15 cellular contexts compared by ENCODE assay signal in the genomic region with DNA sequence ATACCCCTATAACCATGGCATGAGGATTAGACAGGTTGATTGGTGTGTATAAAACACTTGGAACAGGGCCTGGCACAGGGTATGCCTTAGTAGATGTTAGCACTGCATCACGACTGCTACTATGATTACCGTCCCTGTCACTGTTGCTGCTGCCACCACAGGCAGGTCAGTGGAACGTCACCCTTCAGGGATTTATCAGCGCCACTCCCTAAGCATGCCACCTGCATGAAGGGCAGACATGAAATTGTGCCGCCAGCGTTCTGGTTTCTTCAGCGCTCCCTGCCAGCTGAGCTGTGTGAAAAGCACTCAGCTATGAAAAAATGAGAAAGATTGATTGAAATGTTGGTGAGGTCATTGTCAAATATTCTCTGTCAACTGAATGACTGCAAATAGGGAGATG.
DNase-seq lines count a peak whose midpoint lies in the region; ATAC-seq, FAIRE-seq and TF ChIP-seq lines count a peak whose summit lies in the region.
"Had no signal": no experiment of that assay in that cellular context is flagged by ENCODE, and none has a peak within 500 bp of the region (broad histone marks: within the 10 kb centered on the region; RNA-seq: fewer than 3 reads in every experiment).

No MANE protein-coding gene starts in this region.

- H3K9me3 ChIP-seq in DOHH2 (ENCODE audit: control insufficient read depth, insufficient read depth, low read length), result no peaks in the 10 kb centered on the region
- H3K9me3 ChIP-seq in HepG2 (ENCODE audit: low read length), result no peaks in the 10 kb centered on the region
- H3K9me3 ChIP-seq in PC-9 (ENCODE audit: insufficient read depth, low read depth), result no peaks in the 10 kb centered on the region

- no peak for TF ChIP-seq POLR2A in HepG2 (IDR thresholded peaks at IDR 0.05; ENCODE audit: insufficient read depth in 1 of 2, low read depth in 2 of 2, low read length in 2 of 2)

- TF ChIP-seq RAD21 in HepG2 (CRISPR knock-in tag; IDR thresholded peaks at IDR 0.05), result no peak

- H3K36me3 ChIP-seq in DOHH2 (ENCODE audit: control insufficient read depth, low read length) (no peaks in the 10 kb centered on the region), H7 (replicated peaks; ENCODE audit: control insufficient read depth, insufficient read depth, low read length) (no peaks in the 10 kb centered on the region), HepG2 (replicated peaks in 1 of 2; ENCODE audit: control insufficient read depth in 1 of 2, insufficient read depth in 2 of 2, low read length in 2 of 2) (no peaks in the 10 kb centered on the region), PC-9 (ENCODE audit: low read depth) (no peaks in the 10 kb centered on the region)
- H3K36me3 ChIP-seq: stomach had no signal

- DNase-seq in H7 (peak; percentile 26), NCI-H526 treated with DMSO at 0.1 percent for 48 hours (lab: John Stamatoyannopoulos, UW) (peak; percentile 1), HepG2 (ENCODE audit: low spot score) (peak; percentile 7), PC-9 (no peak), type B pancreatic cell (ENCODE audit: extremely low spot score, unreplicated experiment) (no peak)
- DNase-seq: activated CD4-positive, CD25-positive, alpha-beta regulatory T cell treated with anti-CD3 and anti-CD28 coated beads, Interleukin-2, amount 50 U/mL, for 72 hours; activated effector memory CD4-positive, alpha-beta T cell treated with Interleukin-2 at 50 U/mL for 16 hours; NCI-H1092 treated with DMSO at 0.1 percent for 48 hours; Right ventricle myocardium superior; stomach had no signal

- no peak overlapping the region for H3K4me3 Mint-ChIP-seq in type B pancreatic cell
- H3K4me3 Mint-ChIP-seq: central memory CD8-positive, alpha-beta T cell had no signal

- H3K4me1 Mint-ChIP-seq in type B pancreatic cell (ENCODE audit: unreplicated experiment), result peaks cover 9% of the 10 kb centered on the region
- H3K4me1 Mint-ChIP-seq: central memory CD8-positive, alpha-beta T cell had no signal

- ATAC-seq in HepG2 (peak; percentile 86), GM18519 (IDR thresholded peaks at IDR 0.05; ENCODE audit: low FRiP score, unreplicated experiment) (no peak)

- H3K27ac ChIP-seq in DOHH2 (ENCODE audit: low read depth, low read length) (no peak overlapping the region), HepG2 (ENCODE audit: extremely low read length, insufficient read depth, low read length) (no peak overlapping the region), PC-9 (no peak overlapping the region)
- H3K27ac ChIP-seq: stomach had no signal

- H2AFZ ChIP-seq in HepG2 (ENCODE audit: low read length) (no peak overlapping the region), PC-9 (no peak overlapping the region)

- H3F3A ChIP-seq in DOHH2 (ENCODE audit: control insufficient read depth, insufficient read depth) (no peaks in the 10 kb centered on the region), PC-9 (ENCODE audit: insufficient read depth, low read depth) (no peaks in the 10 kb centered on the region)

- H3K9ac ChIP-seq in HepG2 (ENCODE audit: insufficient read depth, low read depth, low read length), result no peak overlapping the region

- H3K27me3 ChIP-seq in DOHH2 (ENCODE audit: control insufficient read depth, low read length), result no peaks in the 10 kb centered on the region
- no peaks in the 10 kb centered on the region; the same call in 1 of the 2 replicates for H3K27me3 ChIP-seq in H7 (ENCODE audit: control insufficient read depth, insufficient read depth, low read length)
- no peaks in the 10 kb centered on the region for H3K27me3 ChIP-seq in HepG2 (ENCODE audit: control insufficient read depth in 1 of 2, insufficient read depth in 2 of 2, low read length in 2 of 2)
- peaks cover 46% of the 10 kb centered on the region for H3K27me3 ChIP-seq in PC-9 (ENCODE audit: insufficient read depth, low read depth)

- WGBS in HepG2 (ENCODE audit: low lambda C conversion rate), result 14% methylated on average over 7 of the region's 7 CpGs

- H3K9me2 ChIP-seq in DOHH2 (replicated peaks; ENCODE audit: control insufficient read depth, low read length) (no peaks in the 10 kb centered on the region), PC-9 (ENCODE audit: insufficient read depth) (no peaks in the 10 kb centered on the region)

- H3K27ac Mint-ChIP-seq in type B pancreatic cell, result no peak overlapping the region

- in situ Hi-C loops in HepG2 (cut with HindIII; ENCODE audit: extremely low pct_ligation_motif_present, low pct_unique_long_range_greater_than_20kb), result no loop called here

- TF ChIP-seq CTCF in DOHH2 (IDR thresholded peaks at IDR 0.05; ENCODE audit: low read depth, low read length, poor library complexity, severe bottlenecking) (peak; percentile 56), HepG2 (CRISPR knock-in tag; IDR thresholded peaks at IDR 0.05) (no peak), PC-9 (conservative IDR thresholded peaks at IDR 0.05) (no peak), type B pancreatic cell (conservative IDR thresholded peaks at IDR 0.05) (no peak)

- H3K4me3 ChIP-seq in DOHH2 (ENCODE audit: low read length) (no peak overlapping the region), H7 (ENCODE audit: insufficient read depth, low read depth, low read length) (no peak overlapping the region), HepG2 (replicated peaks in 1 of 3; ENCODE audit: insufficient read depth in 1 of 3, low read depth in 2 of 3, low read length in 3 of 3) (no peak overlapping the region), PC-9 (no peak overlapping the region)
- H3K4me3 ChIP-seq: stomach had no signal

- H3K79me2 ChIP-seq in DOHH2 (ENCODE audit: control insufficient read depth, low read length) (no peaks in the 10 kb centered on the region), HepG2 (ENCODE audit: insufficient read depth, low read length) (no peaks in the 10 kb centered on the region), PC-9 (ENCODE audit: low read depth) (no peaks in the 10 kb centered on the region)

- no peaks in the 10 kb centered on the region for H3K36me3 Mint-ChIP-seq in type B pancreatic cell

- H4K20me1 ChIP-seq in DOHH2 (ENCODE audit: control insufficient read depth, insufficient read depth, low read depth, low read length) (no peaks in the 10 kb centered on the region), HepG2 (ENCODE audit: insufficient read depth, low read length) (no peaks in the 10 kb centered on the region), PC-9 (ENCODE audit: insufficient read depth) (no peaks in the 10 kb centered on the region)

- TF ChIP-seq EP300 in HepG2 (IDR thresholded peaks at IDR 0.05; ENCODE audit: low read depth in 2 of 2, low read length in 2 of 2) (no peak), HepG2 (CRISPR knock-in tag; IDR thresholded peaks at IDR 0.05; ENCODE audit: borderline replicate concordance) (no peak)

- no peaks in the 10 kb centered on the region for H3K9me3 Mint-ChIP-seq in type B pancreatic cell
- H3K9me3 Mint-ChIP-seq: central memory CD8-positive, alpha-beta T cell had no signal

- no peak for FAIRE-seq in HepG2 (lab: Jason Lieb, UNC)
- FAIRE-seq: H54, keratinocyte had no signal

- H3K4me2 ChIP-seq in DOHH2 (ENCODE audit: low read length), result no peak overlapping the region
- H3K4me2 ChIP-seq in HepG2 (ENCODE audit: low read depth, low read length), result no peak overlapping the region
- no peak overlapping the region for H3K4me2 ChIP-seq in PC-9

- BruUV-seq in HepG2 (replicated peaks; lab: Mats Ljungman, UMichigan) (no TSS peak), PC-9 (replicated peaks; lab: Mats Ljungman, UMichigan) (no TSS peak)

- intact Hi-C loops in HepG2 (cut with micrococcal nuclease; ENCODE audit: unreplicated experiment) (no loop called here), PC-9 (cut with micrococcal nuclease; ENCODE audit: unreplicated experiment) (no loop called here)

- CTCF ChIA-PET in HepG2 (lab: Yijun Ruan, JAX; ENCODE audit: low intra/inter-chr PET ratio, low total read pairs) (no interaction called here), PC-9 (lab: Charles Lee) (no interaction called here)

- H3K27me3 Mint-ChIP-seq in type B pancreatic cell, result peaks cover 3% of the 10 kb centered on the region

- POLR2A ChIA-PET in HepG2 (lab: Yijun Ruan, JAX) (no interaction called here), PC-9 (lab: Charles Lee; ENCODE audit: unreplicated experiment) (no interaction called here)

- no peaks in the 10 kb centered on the region for H3K4me1 ChIP-seq in DOHH2 (ENCODE audit: control insufficient read depth, low read length)
- H3K4me1 ChIP-seq in HepG2 (ENCODE audit: insufficient read depth, low read length), result no peaks in the 10 kb centered on the region
- H3K4me1 ChIP-seq in PC-9 (replicated peaks; ENCODE audit: insufficient read depth), result no peaks in the 10 kb centered on the region

TF ChIP-seq in HepG2, 621 proteins besides CTCF, POLR2A, EP300 and RAD21:
- no peak for TF ChIP-seq HNRNPH1 (optimal IDR thresholded peaks at IDR 0.05; ENCODE audit: low read depth, low read length)
- TF ChIP-seq SNAPC2 (CRISPR knock-in tag; IDR thresholded peaks at IDR 0.05), result no peak
- TF ChIP-seq, protein P1, sequence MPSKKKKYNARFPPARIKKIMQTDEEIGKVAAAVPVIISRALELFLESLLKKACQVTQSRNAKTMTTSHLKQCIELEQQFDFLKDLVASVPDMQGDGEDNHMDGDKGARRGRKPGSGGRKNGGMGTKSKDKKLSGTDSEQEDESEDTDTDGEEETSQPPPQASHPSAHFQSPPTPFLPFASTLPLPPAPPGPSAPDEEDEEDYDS (CRISPR knock-in tag; IDR thresholded peaks at IDR 0.05), result no peak
- TF ChIP-seq ZBTB20 (CRISPR knock-in tag; IDR thresholded peaks at IDR 0.05; ENCODE audit: borderline replicate concordance, low read depth), result no peak
- no peak for TF ChIP-seq ZNF34 (CRISPR knock-in tag; IDR thresholded peaks at IDR 0.05; ENCODE audit: borderline replicate concordance)
- TF ChIP-seq JUNB (CRISPR knock-in tag; IDR thresholded peaks at IDR 0.05; ENCODE audit: borderline replicate concordance), result no peak
- TF ChIP-seq TEAD2 (CRISPR knock-in tag; IDR thresholded peaks at IDR 0.05), result no peak
- TF ChIP-seq ZNF607 (CRISPR knock-in tag; IDR thresholded peaks at IDR 0.05; ENCODE audit: borderline replicate concordance), result no peak
TF ChIP-seq in HepG2: peak in this region for 0.

Comparison
In these comparisons a context has a peak if more than half of its experiments do, and no peak if none do; other contexts are left out.
1. DNase-seq: peak in H7 (single experiment), NCI-H526 treated with DMSO at 0.1 percent for 48 hours (single experiment) and HepG2 (single experiment); none in PC-9 (0 of 2) and type B pancreatic cell (single experiment).